ENCODE assay signal across 26 cellular contexts in genomic region chr2:101096619-101097142, GRCh38.
"Had no signal": no experiment of that assay in that cellular context is flagged by ENCODE, and none has a peak within 500 bp of the region (broad histone marks: within the 10 kb centered on the region; RNA-seq: fewer than 3 reads in every experiment).

No MANE protein-coding gene starts in this region.

- H3K27me3 ChIP-seq: ascending aorta, breast epithelium, SJCRH30 had no signal

- H3K9me3 ChIP-seq: SJCRH30 had no signal

- H3K36me3 ChIP-seq: ascending aorta, breast epithelium, SJCRH30 had no signal

- DNase-seq: activated CD4-positive, alpha-beta T cell treated with anti-CD3 and anti-CD28 coated beads, Interleukin-2, amount 10 ng/mL, durations not matched to agents 24 days and 14 days; activated CD4-positive, alpha-beta T cell treated with anti-CD3 and anti-CD28 coated beads, Interleukin-2, amount 50 U/mL, for 4 hours; activated CD8-positive, alpha-beta T cell treated with anti-CD3 and anti-CD28 coated beads for 36 hours; activated gamma-delta T cell; activated naive CD4-positive, alpha-beta T cell treated with Interleukin-2 at 50 U/mL for 16 hours; activated naive CD8-positive, alpha-beta T cell treated with anti-CD3 and anti-CD28 coated beads, Interleukin-2, amount 10 ng/mL, durations not matched to agents 7 days and 5 days; activated T-cell treated with anti-CD3 and anti-CD28 coated beads, Interleukin-2, amount 50 U/mL, for 1 hour; amygdala; MM.1S; NCI-H1105; NCI-H1417 treated with DMSO at 0.1 percent for 48 hours; NCI-H187 treated with DMSO at 0.1 percent for 48 hours; NCI-H2081; NCI-H345; NCI-H510A; NCI-H526; NCI-H748 treated with DMSO at 0.1 percent for 48 hours; NK-92 treated with Interleukin-12 subunit alpha and Interleukin-12 subunit beta, amount 100 ng/mL, for 24 hours; OCI-M1; SHP77; SJCRH30; T1000 had no signal

- H3K4me1 ChIP-seq: ascending aorta, breast epithelium, SJCRH30 had no signal

- H3K27ac ChIP-seq: ascending aorta, breast epithelium, KMS-11, SJCRH30, SK-N-MC had no signal

- H3K4me3 ChIP-seq: ascending aorta, breast epithelium, SJCRH30, SK-N-MC had no signal
